In the genomic region with DNA sequence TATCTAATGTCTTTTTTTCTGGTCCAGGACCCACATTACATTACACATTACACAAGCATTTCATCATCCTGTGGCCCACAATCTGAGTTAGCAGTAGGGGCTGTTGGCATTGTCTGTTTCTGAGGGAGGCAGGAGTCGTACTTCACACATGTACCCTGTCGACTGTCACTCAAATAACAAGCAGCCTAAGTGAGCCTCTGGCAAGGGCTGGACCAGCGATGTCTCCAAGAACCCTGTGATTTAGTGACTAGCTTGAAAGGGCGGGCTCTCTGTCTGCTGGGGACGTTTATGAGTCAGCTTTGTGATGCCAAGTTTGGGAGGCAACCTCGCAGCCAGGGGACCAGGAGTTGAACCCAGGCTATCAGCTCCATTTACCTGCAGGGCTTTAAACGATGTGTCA, we compare ENCODE assay signal across 15 cellular contexts.
A peak's percentile ranks its signal among the peaks of the same experiment; 100 is the strongest.
DNase-seq lines count a peak whose midpoint lies in the region; ATAC-seq, FAIRE-seq and TF ChIP-seq lines count a peak whose summit lies in the region.
"Had no signal": no experiment of that assay in that cellular context is flagged by ENCODE, and none has a peak within 500 bp of the region (broad histone marks: within the 10 kb centered on the region; RNA-seq: fewer than 3 reads in every experiment).

No MANE protein-coding gene starts in this region.

- H4K8ac ChIP-seq in neuronal stem cell (ENCODE audit: low read depth, low read length): no peak overlapping the region

- no peak for ATAC-seq in K562

- H3K9me3 ChIP-seq in K562 (replicated peaks; ENCODE audit: control insufficient read depth, insufficient read depth, low read depth, low read length) (no peaks in the 10 kb centered on the region), neuronal stem cell (replicated peaks in 1 of 2; ENCODE audit: control insufficient read depth in 2 of 2, insufficient read depth in 1 of 2, low read depth in 1 of 2, low read length in 2 of 2) (no peaks in the 10 kb centered on the region)
- H3K9me3 ChIP-seq: HAP-1, SJCRH30 had no signal

- H3K18ac ChIP-seq in neuronal stem cell (ENCODE audit: low read length): no peak overlapping the region

- H3K9me1 ChIP-seq in K562 (ENCODE audit: control insufficient read depth, insufficient read depth, low read length): no peaks in the 10 kb centered on the region

- H2AK5ac ChIP-seq in neuronal stem cell (ENCODE audit: low read depth, low read length): no peak overlapping the region

- no peaks in the 10 kb centered on the region for H3K79me1 ChIP-seq in neuronal stem cell (ENCODE audit: low read depth, low read length)

- WGBS in K562 (ENCODE audit: insufficient coverage, low coverage, missing lambda C conversion rate): 2% methylated on average over 7 of the region's 7 CpGs
- WGBS in neuronal stem cell (ENCODE audit: extremely low coverage in 2 of 2, insufficient read length in 2 of 2, insufficient replicate concordance in 1 of 2), 2 donors: no CpG with 5 or more reads among the region's 7 CpGs

- FAIRE-seq in K562 (lab: Jason Lieb, UNC): no peak
- FAIRE-seq: D721Med had no signal

- no peaks in the 10 kb centered on the region for H4K20me1 ChIP-seq in K562 (replicated peaks; ENCODE audit: control insufficient read depth, insufficient read depth, low read length)

- no peak for TF ChIP-seq POLR2A in K562 (conservative IDR thresholded peaks at IDR 0.05)

- CTCF ChIA-PET in K562 (lab: Yijun Ruan, JAX; ENCODE audit: low intra/inter-chr PET ratio): no interaction called here

- no peak overlapping the region for H2BK15ac ChIP-seq in neuronal stem cell (ENCODE audit: low read length)

- H3K4ac ChIP-seq in neuronal stem cell (ENCODE audit: low read length): no peak overlapping the region

- no peaks in the 10 kb centered on the region for H3K4me1 ChIP-seq in K562 (replicated peaks in 1 of 2; ENCODE audit: control insufficient read depth in 2 of 2, insufficient read depth in 2 of 2, low read length in 2 of 2)
- peaks cover 0 to 8% of the 10 kb centered on the region in 2 donors for H3K4me1 ChIP-seq in neuronal stem cell (ENCODE audit: control insufficient read depth in 2 of 2, insufficient read depth in 1 of 2, low read depth in 1 of 2, low read length in 2 of 2)
- H3K4me1 ChIP-seq: HAP-1 had no signal

- H3K4me2 ChIP-seq in K562 (ENCODE audit: insufficient read depth, low read length) (no peak overlapping the region), neuronal stem cell (ENCODE audit: insufficient read depth, low read length, poor library complexity, severe bottlenecking) (no peak overlapping the region)

- no peak overlapping the region for H2BK120ac ChIP-seq in neuronal stem cell (ENCODE audit: low read depth, low read length)

- H3K23ac ChIP-seq in neuronal stem cell (ENCODE audit: low read depth, low read length, poor library complexity): no peak overlapping the region

- H3K27me3 ChIP-seq in K562 (ENCODE audit: control insufficient read depth in 2 of 2, insufficient read depth in 2 of 2, low read length in 2 of 2) (peaks cover 0 to 7% of the 10 kb centered on the region in 2 experiments; a peak in 3 of 5 replicates), neuronal stem cell (ENCODE audit: control insufficient read depth in 3 of 3, insufficient read depth in 3 of 3, low read depth in 1 of 3, low read length in 3 of 3) (no peaks in the 10 kb centered on the region)
- H3K27me3 ChIP-seq: SJCRH30 had no signal

- H3K9ac ChIP-seq in K562 (ENCODE audit: insufficient read depth in 1 of 2, low read depth in 2 of 2, low read length in 2 of 2) (no peak overlapping the region), neuronal stem cell (ENCODE audit: low read depth, low read length, poor library complexity) (no peak overlapping the region)

- no peak for TF ChIP-seq RAD21 in K562 (CRISPR knock-in tag; conservative IDR thresholded peaks at IDR 0.05 in 1 of 2, IDR thresholded peaks at IDR 0.05 in 1 of 2)

- no peak overlapping the region for H3K14ac ChIP-seq in neuronal stem cell (ENCODE audit: low read length)

- no TSS peak for BruUV-seq in K562 (replicated peaks; lab: Mats Ljungman, UMichigan)

- intact Hi-C loops in K562 (cut with micrococcal nuclease): no loop called here

- DNase-seq in H4 (ENCODE audit: low spot score) (peak; percentile 21), MV-4-11 (lab: John Stamatoyannopoulos, UW) (peak; percentile 38), K562 (ENCODE audit: extremely low read depth in 1 of 4, low spot score in 3 of 4) (no peak), neuronal stem cell (ENCODE audit: low spot score) (no peak), NCI-H1092 (lab: John Stamatoyannopoulos, UW) (no peak), DMS79 treated with DMSO at 0.1 percent for 48 hours (lab: John Stamatoyannopoulos, UW) (no peak)
- DNase-seq in activated CD8-positive, alpha-beta memory T cell treated with anti-CD3 and anti-CD28 coated beads, Interleukin-2, amount 50 U/mL, for 48 hours: no peak
- DNase-seq: NCI-H1105, NCI-H1694, NCI-H510A treated with DMSO at 0.1 percent for 48 hours, NCI-H82, SJCRH30 had no signal

- no peak overlapping the region for H4K91ac ChIP-seq in neuronal stem cell (ENCODE audit: low read depth, low read length, poor library complexity)

- TF ChIP-seq CTCF in K562 (IDR thresholded peaks at IDR 0.05 in 2 of 3, conservative IDR thresholded peaks at IDR 0.05 in 1 of 3; ENCODE audit: insufficient read depth in 2 of 3, low read depth in 1 of 3, low read length in 3 of 3): no peak

- no peak overlapping the region for H2BK12ac ChIP-seq in neuronal stem cell (ENCODE audit: low read length)

- no peak for TF ChIP-seq EP300 in K562 (IDR thresholded peaks at IDR 0.05; ENCODE audit: low read length)

- in situ Hi-C loops in K562 (cut with MboI): no loop called here

- no peak overlapping the region for H3K27ac ChIP-seq in K562 (ENCODE audit: extremely low read depth, low read depth, low read length)
- no peak overlapping the region for H3K27ac ChIP-seq in neuronal stem cell (replicated peaks; ENCODE audit: low read length)
- H3K27ac ChIP-seq: C4-2B, SJCRH30 had no signal

- H2BK5ac ChIP-seq in neuronal stem cell (ENCODE audit: low read length): no peak overlapping the region

- H2AFZ ChIP-seq in K562 (ENCODE audit: low read depth, low read length): no peak overlapping the region
- H2AFZ ChIP-seq in neuronal stem cell (ENCODE audit: low read length): peak overlapping the region; percentile 77

- H3K4me3 ChIP-seq in K562 (no peak overlapping the region), neuronal stem cell (ENCODE audit: low read length in 2 of 2) (no peak overlapping the region)
- H3K4me3 ChIP-seq: HAP-1, SJCRH30 had no signal

- POLR2A ChIA-PET in K562 (lab: Yijun Ruan, JAX): no interaction called here

- H3K36me3 ChIP-seq in K562 (ENCODE audit: control insufficient read depth, insufficient read depth, low read length) (no peaks in the 10 kb centered on the region), neuronal stem cell (replicated peaks in 1 of 2; ENCODE audit: control insufficient read depth in 2 of 2, insufficient read depth in 2 of 2, low read length in 2 of 2) (no peaks in the 10 kb centered on the region)
- H3K36me3 ChIP-seq: HAP-1, SJCRH30 had no signal

- H3K79me2 ChIP-seq in K562 (ENCODE audit: control insufficient read depth, insufficient read depth, low read length): no peaks in the 10 kb centered on the region

TF ChIP-seq in K562, 482 proteins besides CTCF, POLR2A, EP300 and RAD21:
- TF ChIP-seq, protein P1, sequence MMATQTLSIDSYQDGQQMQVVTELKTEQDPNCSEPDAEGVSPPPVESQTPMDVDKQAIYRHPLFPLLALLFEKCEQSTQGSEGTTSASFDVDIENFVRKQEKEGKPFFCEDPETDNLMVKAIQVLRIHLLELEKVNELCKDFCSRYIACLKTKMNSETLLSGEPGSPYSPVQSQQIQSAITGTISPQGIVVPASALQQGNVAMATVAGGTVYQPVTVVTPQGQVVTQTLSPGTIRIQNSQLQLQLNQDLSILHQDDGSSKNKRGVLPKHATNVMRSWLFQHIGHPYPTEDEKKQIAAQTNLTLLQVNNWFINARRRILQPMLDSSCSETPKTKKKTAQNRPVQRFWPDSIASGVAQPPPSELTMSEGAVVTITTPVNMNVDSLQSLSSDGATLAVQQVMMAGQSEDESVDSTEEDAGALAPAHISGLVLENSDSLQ (IDR thresholded peaks at IDR 0.05): peak; percentile 61
- TF ChIP-seq EHMT2 (IDR thresholded peaks at IDR 0.05) (no peak), U2AF2 (optimal IDR thresholded peaks at IDR 0.05; ENCODE audit: low read depth, low read length) (no peak), CEBPG (CRISPR knock-in tag; IDR thresholded peaks at IDR 0.05) (no peak), CEBPG (tag; conservative IDR thresholded peaks at IDR 0.05 in 1 of 2, IDR thresholded peaks at IDR 0.05 in 1 of 2) (peak in 1 of 2 experiments; percentile 73; a peak in 2 of 4 replicates)
- TF ChIP-seq, protein P2, sequence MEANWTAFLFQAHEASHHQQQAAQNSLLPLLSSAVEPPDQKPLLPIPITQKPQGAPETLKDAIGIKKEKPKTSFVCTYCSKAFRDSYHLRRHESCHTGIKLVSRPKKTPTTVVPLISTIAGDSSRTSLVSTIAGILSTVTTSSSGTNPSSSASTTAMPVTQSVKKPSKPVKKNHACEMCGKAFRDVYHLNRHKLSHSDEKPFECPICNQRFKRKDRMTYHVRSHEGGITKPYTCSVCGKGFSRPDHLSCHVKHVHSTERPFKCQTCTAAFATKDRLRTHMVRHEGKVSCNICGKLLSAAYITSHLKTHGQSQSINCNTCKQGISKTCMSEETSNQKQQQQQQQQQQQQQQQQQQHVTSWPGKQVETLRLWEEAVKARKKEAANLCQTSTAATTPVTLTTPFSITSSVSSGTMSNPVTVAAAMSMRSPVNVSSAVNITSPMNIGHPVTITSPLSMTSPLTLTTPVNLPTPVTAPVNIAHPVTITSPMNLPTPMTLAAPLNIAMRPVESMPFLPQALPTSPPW (CRISPR knock-in tag; IDR thresholded peaks at IDR 0.05): no peak
- TF ChIP-seq, protein P3, sequence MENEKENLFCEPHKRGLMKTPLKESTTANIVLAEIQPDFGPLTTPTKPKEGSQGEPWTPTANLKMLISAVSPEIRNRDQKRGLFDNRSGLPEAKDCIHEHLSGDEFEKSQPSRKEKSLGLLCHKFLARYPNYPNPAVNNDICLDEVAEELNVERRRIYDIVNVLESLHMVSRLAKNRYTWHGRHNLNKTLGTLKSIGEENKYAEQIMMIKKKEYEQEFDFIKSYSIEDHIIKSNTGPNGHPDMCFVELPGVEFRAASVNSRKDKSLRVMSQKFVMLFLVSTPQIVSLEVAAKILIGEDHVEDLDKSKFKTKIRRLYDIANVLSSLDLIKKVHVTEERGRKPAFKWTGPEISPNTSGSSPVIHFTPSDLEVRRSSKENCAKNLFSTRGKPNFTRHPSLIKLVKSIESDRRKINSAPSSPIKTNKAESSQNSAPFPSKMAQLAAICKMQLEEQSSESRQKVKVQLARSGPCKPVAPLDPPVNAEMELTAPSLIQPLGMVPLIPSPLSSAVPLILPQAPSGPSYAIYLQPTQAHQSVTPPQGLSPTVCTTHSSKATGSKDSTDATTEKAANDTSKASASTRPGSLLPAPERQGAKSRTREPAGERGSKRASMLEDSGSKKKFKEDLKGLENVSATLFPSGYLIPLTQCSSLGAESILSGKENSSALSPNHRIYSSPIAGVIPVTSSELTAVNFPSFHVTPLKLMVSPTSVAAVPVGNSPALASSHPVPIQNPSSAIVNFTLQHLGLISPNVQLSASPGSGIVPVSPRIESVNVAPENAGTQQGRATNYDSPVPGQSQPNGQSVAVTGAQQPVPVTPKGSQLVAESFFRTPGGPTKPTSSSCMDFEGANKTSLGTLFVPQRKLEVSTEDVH (IDR thresholded peaks at IDR 0.05; ENCODE audit: low read depth, partially characterized antibody): no peak

Comparison
In these comparisons a context has a peak if more than half of its experiments do, and no peak if none do; other contexts are left out.
1. DNase-seq: peak in H4 (single experiment) and MV-4-11 (single experiment); none in K562 (0 of 4), neuronal stem cell (single experiment), NCI-H1092 (single experiment), activated CD8-positive, alpha-beta memory T cell treated with anti-CD3 and anti-CD28 coated beads, Interleukin-2, amount 50 U/mL, for 48 hours (single experiment) and DMS79 treated with DMSO at 0.1 percent for 48 hours (single experiment).